8 cellular contexts compared by ENCODE assay signal in the genomic region with DNA sequence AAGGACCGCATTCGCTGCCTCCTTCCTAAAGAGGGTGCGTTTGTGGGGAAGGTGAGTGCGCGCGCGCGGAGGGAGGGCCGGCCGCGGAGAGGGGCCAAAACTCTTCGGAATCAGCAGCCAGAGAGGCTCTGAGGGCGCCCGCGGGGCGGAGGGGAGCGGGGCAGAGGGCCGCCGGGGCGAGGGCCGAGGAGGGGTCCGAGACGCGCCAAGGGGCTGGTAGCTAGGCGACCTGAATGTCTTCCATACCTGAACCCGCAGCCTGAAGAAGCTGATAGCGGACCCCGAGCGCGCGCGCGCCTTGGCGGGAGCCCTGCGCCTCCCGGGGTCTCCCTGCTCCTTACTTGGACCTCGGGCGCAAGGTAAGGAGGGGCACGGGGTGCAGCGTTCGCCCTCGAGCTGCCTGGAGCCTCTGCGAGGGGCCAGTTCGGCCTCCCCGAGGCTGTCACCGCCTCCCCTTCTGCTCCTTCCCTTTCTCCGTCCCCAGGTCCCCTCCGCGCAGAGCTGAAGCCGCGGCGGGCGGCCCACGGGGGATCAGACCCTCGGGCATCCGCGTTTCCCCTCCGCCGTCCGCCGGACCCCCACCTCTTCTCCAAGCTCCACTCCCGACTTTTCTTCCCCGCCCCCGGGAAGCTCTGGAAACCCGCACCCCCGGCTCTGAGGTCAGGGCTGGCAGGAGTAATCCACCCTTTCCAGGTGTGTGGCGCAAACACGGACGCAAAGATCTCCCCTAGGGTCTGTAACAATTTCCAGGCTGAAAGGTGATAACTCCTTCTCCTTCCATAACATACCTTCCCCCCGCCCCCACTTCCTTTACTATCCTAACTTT. TPM values are rescaled to one million over a fixed set of nuclear protein-coding genes. Genes with fewer than 3 reads are reported as not detected.
A peak's percentile ranks its signal among the peaks of the same experiment; 100 is the strongest.
DNase-seq lines count a peak whose midpoint lies in the region; ATAC-seq and TF ChIP-seq lines count a peak whose summit lies in the region.

No MANE protein-coding gene starts in this region.

- no peaks in the 10 kb centered on the region for H3K4me1 ChIP-seq in endodermal cell (ENCODE audit: control insufficient read depth, insufficient read depth, low read length)

- WGBS in endodermal cell (ENCODE audit: insufficient coverage in 1 of 2, insufficient read length in 1 of 2), 2 experiments, result 2% methylated on average over 21 to 70 of the region's 70 CpGs

- TF ChIP-seq CTCF in BJ (IDR thresholded peaks at IDR 0.05; ENCODE audit: insufficient read depth, low read depth, low read length) (no peak), endodermal cell (conservative IDR thresholded peaks at IDR 0.05) (no peak), nephron (IDR thresholded peaks at IDR 0.05; ENCODE audit: unreplicated experiment in 3 of 3) (no peak)

- H3K27ac Mint-ChIP-seq in endodermal cell (no peak overlapping the region), nephron (no peak overlapping the region)

- H3K9me3 ChIP-seq in endodermal cell (ENCODE audit: control insufficient read depth, low read length), result no peaks in the 10 kb centered on the region

- POLR2A ChIA-PET in BJ (lab: Charles Lee), result no interaction called here

- peak overlapping the region; percentile 53 for H3K4me3 ChIP-seq in BJ (ENCODE audit: low read depth, low read length)
- H3K4me3 ChIP-seq in endodermal cell (ENCODE audit: low read length), result peak overlapping the region; percentile 74

- H3K36me3 ChIP-seq in BJ (ENCODE audit: control insufficient read depth, insufficient read depth, low read length), result no peaks in the 10 kb centered on the region
- no peaks in the 10 kb centered on the region for H3K36me3 ChIP-seq in endodermal cell (ENCODE audit: control insufficient read depth, insufficient read depth, low read length)

- H3K4me1 Mint-ChIP-seq in endodermal cell (peaks cover 9% of the 10 kb centered on the region), nephron (peaks cover 16% of the 10 kb centered on the region)

- H3K27me3 ChIP-seq in BJ (ENCODE audit: control insufficient read depth, insufficient read depth, low read length), result peaks cover 14% of the 10 kb centered on the region
- peaks cover 58% of the 10 kb centered on the region for H3K27me3 ChIP-seq in endodermal cell (ENCODE audit: control insufficient read depth, insufficient read depth, low read length, poor library complexity, severe bottlenecking)

- CTCF ChIA-PET in BJ (lab: Yijun Ruan, JAX), result interaction anchor here (1.2 kb wide), 1 partner anchor 25 kb away, joined by 4 read pairs; no protein-coding TSS in a partner anchor

- H3K9ac ChIP-seq in endodermal cell (ENCODE audit: extremely low read depth, low read length, poor library complexity, severe bottlenecking), result no peak overlapping the region

- H3K4me3 Mint-ChIP-seq in endodermal cell (peak overlapping the region; percentile 66), nephron (peak overlapping the region; percentile 76 to 86 (median 84))

- ATAC-seq in HG03135 (IDR thresholded peaks at IDR 0.05; ENCODE audit: unreplicated experiment) (no peak), HG03469 (IDR thresholded peaks at IDR 0.05; ENCODE audit: unreplicated experiment) (no peak)

- H3K9me3 Mint-ChIP-seq in endodermal cell (no peaks in the 10 kb centered on the region), nephron (no peaks in the 10 kb centered on the region)

- H3K27me3 Mint-ChIP-seq in endodermal cell (ENCODE audit: insufficient read depth), result peaks cover 62% of the 10 kb centered on the region
- peaks cover 58% of the 10 kb centered on the region for H3K27me3 Mint-ChIP-seq in nephron (ENCODE audit: low read depth)

- H3K27ac ChIP-seq in endodermal cell (ENCODE audit: low read depth, low read length), result no peak overlapping the region

- DNase-seq in BJ (ENCODE audit: low read depth) (no peak), NCI-H1105 (lab: John Stamatoyannopoulos, UW) (peak; percentile 31), endodermal cell (peak; percentile 84), mesenteric fat pad (ENCODE audit: low spot score) (no peak), H4 (ENCODE audit: low spot score) (no peak)

- H3K36me3 Mint-ChIP-seq in endodermal cell (ENCODE audit: low read depth) (no peaks in the 10 kb centered on the region), nephron (ENCODE audit: low read depth) (no peaks in the 10 kb centered on the region)

RNA-seq across cellular contexts. Expression of a gene that starts 13.1 kb away (rescaled TPM):
- 29.2 and 52.1 TPM in 2 replicates for polyA plus RNA-seq in BJ (2011; rRNA removed)
- 5.8 and 8.5 TPM in 2 replicates for polyA minus RNA-seq in BJ (2011; rRNA and poly(A)+ RNA removed)
- total RNA-seq in endodermal cell, result 100 to 1,000 TPM; 139 to 171 TPM
- polyA plus RNA-seq in endodermal cell (2013, experiment 1 of 2), result 179 TPM
- polyA plus RNA-seq in endodermal cell (2013, experiment 2 of 2), result 187 TPM
- 54.3 TPM for total RNA-seq in mesenteric fat pad
- total RNA-seq in H4 (2014; rRNA removed; shearing (Covaris generic)), result 123 and 141 TPM in 2 replicates

Comparison
In these comparisons a context has a peak if more than half of its experiments do, and no peak if none do; other contexts are left out.
1. DNase-seq: peak in NCI-H1105 (single experiment) and endodermal cell (single experiment); none in BJ (single experiment), mesenteric fat pad (single experiment) and H4 (single experiment).